ENCODE assay signal across 11 cellular contexts in the genomic region with DNA sequence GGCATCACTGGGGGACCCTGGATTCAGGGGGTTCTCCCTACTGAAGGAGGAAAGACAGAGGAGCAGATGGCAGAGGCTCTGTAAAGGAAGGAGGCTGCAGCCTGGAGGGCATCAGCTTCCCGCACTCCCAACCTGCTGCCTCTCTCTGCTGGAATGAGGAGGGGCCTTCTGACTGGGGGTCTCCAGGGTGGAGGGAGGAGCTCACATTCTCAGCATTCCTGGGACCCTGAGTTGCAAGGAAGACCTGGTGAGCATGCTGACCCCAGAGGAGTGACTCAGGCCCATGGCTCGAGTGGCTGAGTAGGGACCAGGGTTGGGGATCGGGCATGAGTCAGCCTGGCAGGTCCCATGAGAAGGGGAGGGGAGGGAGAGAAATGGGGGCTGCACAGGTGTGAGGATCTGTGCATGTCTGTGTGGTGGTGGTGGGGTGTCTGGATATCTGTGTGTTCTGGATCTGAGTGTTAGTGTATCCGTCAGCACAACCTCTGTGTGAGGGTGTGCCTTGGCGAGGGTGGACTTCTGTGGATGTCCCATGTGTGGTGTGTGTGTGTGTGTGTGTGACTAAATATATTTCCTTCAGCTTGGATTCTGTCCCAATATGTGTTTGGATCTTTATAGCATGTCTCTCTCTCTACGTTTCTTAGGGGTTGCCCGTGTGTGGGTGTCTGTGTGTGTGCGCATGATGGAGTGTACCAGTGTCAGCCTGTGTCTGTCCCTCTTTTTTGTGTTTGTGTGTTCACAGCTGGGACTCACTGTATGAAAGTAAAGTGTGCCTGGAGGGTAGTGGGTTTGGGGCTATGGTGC. TPM values are rescaled to one million over a fixed set of nuclear protein-coding genes. Genes with fewer than 3 reads are reported as not detected.
A peak's percentile ranks its signal among the peaks of the same experiment; 100 is the strongest.
DNase-seq lines count a peak whose midpoint lies in the region; ATAC-seq and TF ChIP-seq lines count a peak whose summit lies in the region.
"Had no signal": no experiment of that assay in that cellular context is flagged by ENCODE, and none has a peak within 500 bp of the region (broad histone marks: within the 10 kb centered on the region; RNA-seq: fewer than 3 reads in every experiment).

No MANE protein-coding gene starts in this region.

- no peak for ATAC-seq in Right ventricle myocardium inferior
- ATAC-seq in heart right ventricle: no peak
- ATAC-seq in GM21423 (IDR thresholded peaks at IDR 0.05; ENCODE audit: unreplicated experiment): no peak

- in situ Hi-C loops in astrocyte of the cerebellum (cut with HindIII; ENCODE audit: low sequenced_read_pairs): no loop called here

- H3K27ac ChIP-seq in heart right ventricle: peak overlapping the region in 5 of 10 donors; percentile 6 to 83 (median 48)
- peak overlapping the region; percentile 49 to 93 for H3K27ac ChIP-seq in uterus
- peak overlapping the region in 1 of 2 donors; percentile 34 for H3K27ac ChIP-seq in prostate gland
- H3K27ac ChIP-seq: BLaER1 treated with 17β-estradiol and CSF1 and Interleukin-3, amounts not matched to agents 10 nM and 100 nM had no signal

- peaks cover 0 to 59% (median 0%) of the 10 kb centered on the region in 7 donors for H3K27me3 ChIP-seq in heart right ventricle
- H3K27me3 ChIP-seq in uterus: no peaks in the 10 kb centered on the region
- H3K27me3 ChIP-seq in prostate gland (replicated peaks; ENCODE audit: insufficient read depth): no peaks in the 10 kb centered on the region

- H3K36me3 ChIP-seq in heart right ventricle (peaks cover 0 to 20% (median 0%) of the 10 kb centered on the region in 9 donors), uterus (no peaks in the 10 kb centered on the region), prostate gland (no peaks in the 10 kb centered on the region)
- H3K36me3 ChIP-seq: BLaER1 treated with 17β-estradiol and CSF1 and Interleukin-3, amounts not matched to agents 10 nM and 100 nM had no signal

- H3K4me1 ChIP-seq in heart right ventricle: peaks cover 5 to 35% (median 15%) of the 10 kb centered on the region in 9 donors
- peaks cover 0 to 5% of the 10 kb centered on the region in 2 donors for H3K4me1 ChIP-seq in uterus
- no peaks in the 10 kb centered on the region for H3K4me1 ChIP-seq in prostate gland (replicated peaks)

- no peak overlapping the region for H3K4me3 ChIP-seq in heart right ventricle
- peak overlapping the region; percentile 14 for H3K4me3 ChIP-seq in astrocyte of the cerebellum (ENCODE audit: low read depth, low read length)
- H3K4me3 ChIP-seq in uterus: no peak overlapping the region
- no peak overlapping the region for H3K4me3 ChIP-seq in prostate gland
- H3K4me3 ChIP-seq: BLaER1 treated with 17β-estradiol and CSF1 and Interleukin-3, amounts not matched to agents 10 nM and 100 nM had no signal

- intact Hi-C loops in Right ventricle myocardium inferior (cut with DNase I) (no loop called here), heart right ventricle (cut with DNase I) (no loop called here), uterus (cut with DNase I; ENCODE audit: low total_unique reads) (no loop called here), prostate gland (cut with DNase I) (no loop called here)

- TF ChIP-seq POLR2A in uterus (IDR thresholded peaks at IDR 0.05) (no peak), prostate gland (IDR thresholded peaks at IDR 0.05) (no peak)

- TF ChIP-seq CTCF in heart right ventricle (IDR thresholded peaks at IDR 0.05): no peak
- no peak for TF ChIP-seq CTCF in astrocyte of the cerebellum (IDR thresholded peaks at IDR 0.05; ENCODE audit: low read depth, low read length, missing control alignments)
- TF ChIP-seq CTCF in uterus (IDR thresholded peaks at IDR 0.05): no peak
- TF ChIP-seq CTCF in prostate gland (IDR thresholded peaks at IDR 0.05): no peak

- WGBS in heart right ventricle, 2 donors: 46 to 58% methylated on average over 8 of the region's 8 CpGs
- 44% methylated on average over 8 of the region's 8 CpGs for WGBS in prostate gland

- DNase-seq in Right ventricle myocardium inferior (ENCODE audit: missing footprints) (peak; percentile 39), heart right ventricle (no peak), astrocyte of the cerebellum (ENCODE audit: low read depth) (peak; percentile 42), kidney tubule cell (ENCODE audit: low spot score) (peak; percentile 96), uterus (no peak), amygdala (lab: John Stamatoyannopoulos, UW) (no peak), prostate gland (ENCODE audit: low spot score) (no peak)
- DNase-seq: activated CD8-positive, alpha-beta memory T cell treated with anti-CD3 and anti-CD28 coated beads, Interleukin-2, amount 50 U/mL, for 48 hours; NCI-H2029 had no signal

- no peaks in the 10 kb centered on the region for H3K9me3 ChIP-seq in heart right ventricle
- no peaks in the 10 kb centered on the region for H3K9me3 ChIP-seq in uterus
- no peaks in the 10 kb centered on the region for H3K9me3 ChIP-seq in prostate gland
- H3K9me3 ChIP-seq: BLaER1 treated with 17β-estradiol and CSF1 and Interleukin-3, amounts not matched to agents 10 nM and 100 nM had no signal

RNA-seq across cellular contexts. Expression of gene AXL, which starts 4.6 kb away (rescaled TPM):
- 19.8 TPM for total RNA-seq in Right ventricle myocardium inferior
- 10 to 100 TPM in 4 of 10 donors, 1 to 10 TPM in 6; 6.5 to 22.8 (median 9.8) TPM for total RNA-seq in heart right ventricle
- polyA plus RNA-seq in heart right ventricle: 10 to 100 TPM in 1 of 2 donors, 1 to 10 TPM in 1; 7.9 to 13.0 TPM
- total RNA-seq in uterus: 10 to 100 TPM; 22.3 to 86.5 (median 60.6) TPM
- total RNA-seq in prostate gland: 100 to 1,000 TPM in 1 of 2 donors, 10 to 100 TPM in 1; 26.1 to 168 TPM

RNA-seq across cellular contexts. Expression of gene CYP2S1, which starts 30.6 kb away (rescaled TPM):
- total RNA-seq in Right ventricle myocardium inferior (0.73 TPM), heart right ventricle (1 to 10 TPM in 1 of 10 donors, under 1 TPM in 4, not detected in 5; 0.42 to 1.1 (median 0.59) TPM), uterus (1 to 10 TPM in 1 of 4 donors, under 1 TPM in 1, not detected in 2; 0.48 to 1.2 TPM), prostate gland (1 to 10 TPM; 1.1 to 4.2 TPM)
- polyA plus RNA-seq in heart right ventricle: under 1 TPM; 0.29 to 0.30 TPM

RNA-seq across cellular contexts. Expression of gene HNRNPUL1, which starts 40.5 kb away (rescaled TPM):
- total RNA-seq in Right ventricle myocardium inferior: 110 TPM
- 100 to 1,000 TPM; 101 to 151 (median 108) TPM for total RNA-seq in heart right ventricle
- polyA plus RNA-seq in heart right ventricle: 10 to 100 TPM; 55.5 to 65.6 TPM
- 100 to 1,000 TPM in 2 of 4 donors, 10 to 100 TPM in 2; 49.7 to 219 (median 87.4) TPM for total RNA-seq in uterus
- total RNA-seq in prostate gland: 100 to 1,000 TPM; 133 to 183 TPM

Comparison
In these comparisons a context has a peak if more than half of its experiments do, and no peak if none do; other contexts are left out.
1. DNase-seq: peak in Right ventricle myocardium inferior (single experiment), astrocyte of the cerebellum (single experiment) and kidney tubule cell (single experiment); none in heart right ventricle (0 of 2), uterus (0 of 2), amygdala (0 of 56) and prostate gland (single experiment).